Comparison of ENCODE assay signal across 18 cellular contexts in genomic region chr5:150556106-150556505, GRCh38. TPM values are rescaled to one million over a fixed set of nuclear protein-coding genes. Genes with fewer than 3 reads are reported as not detected.
DNase-seq lines count a peak whose midpoint lies in the region; FAIRE-seq and TF ChIP-seq lines count a peak whose summit lies in the region.
"Had no signal": no experiment of that assay in that cellular context is flagged by ENCODE, and none has a peak within 500 bp of the region (broad histone marks: within the 10 kb centered on the region; RNA-seq: fewer than 3 reads in every experiment).

No MANE protein-coding gene starts in this region.

- H3K27me3 ChIP-seq in BLaER1 (no peaks in the 10 kb centered on the region), astrocyte (ENCODE audit: insufficient read depth, low read length) (no peaks in the 10 kb centered on the region), colonic mucosa (no peaks in the 10 kb centered on the region)

- H3K9me3 ChIP-seq in BLaER1 = no peaks in the 10 kb centered on the region
- H3K9me3 ChIP-seq in astrocyte (ENCODE audit: insufficient read depth, low read depth, low read length) = no peaks in the 10 kb centered on the region
- no peaks in the 10 kb centered on the region for H3K9me3 ChIP-seq in colonic mucosa
- H3K9me3 ChIP-seq: A549, HAP-1 had no signal

- DNase-seq in DMS 273 (lab: John Stamatoyannopoulos, UW; ENCODE audit: unreplicated experiment) (peak; percentile 34), DMS 273 treated with DMSO at 0.1 percent for 48 hours (lab: John Stamatoyannopoulos, UW) (no peak), astrocyte (ENCODE audit: low read depth) (no peak), myocyte (ENCODE audit: low read depth) (peak; percentile 60), colonic mucosa (no peak), NCI-H187 treated with DMSO at 0.1 percent for 48 hours (lab: John Stamatoyannopoulos, UW) (no peak)
- DNase-seq: AML-193; Calu3; CD8-positive, alpha-beta T cell; GM23248; IMR-90 had no signal

- H3K27ac Mint-ChIP-seq in astrocyte (ENCODE audit: unreplicated experiment) = peak overlapping the region; percentile 72
- H3K27ac Mint-ChIP-seq: CD8-positive, alpha-beta T cell had no signal

- TF ChIP-seq CTCF in astrocyte (IDR thresholded peaks at IDR 0.05; ENCODE audit: insufficient read depth, low read depth, low read length) = no peak
- no peak for TF ChIP-seq CTCF in colonic mucosa (IDR thresholded peaks at IDR 0.05)

- H3K36me3 ChIP-seq in BLaER1 (peaks cover 32% of the 10 kb centered on the region), astrocyte (ENCODE audit: insufficient read depth, low read length) (peaks cover 33% of the 10 kb centered on the region), colonic mucosa (peaks cover 4% of the 10 kb centered on the region)

- no peaks in the 10 kb centered on the region for H3K27me3 Mint-ChIP-seq in astrocyte (ENCODE audit: low read depth, unreplicated experiment)

- H3K9me3 Mint-ChIP-seq in astrocyte (ENCODE audit: unreplicated experiment) = no peaks in the 10 kb centered on the region
- H3K9me3 Mint-ChIP-seq: CD8-positive, alpha-beta T cell had no signal

- peaks cover 21% of the 10 kb centered on the region for H3K36me3 Mint-ChIP-seq in astrocyte (ENCODE audit: low read depth, unreplicated experiment)
- H3K36me3 Mint-ChIP-seq: CD8-positive, alpha-beta T cell had no signal

- no peak overlapping the region for H3K4me3 Mint-ChIP-seq in astrocyte (ENCODE audit: unreplicated experiment)
- H3K4me3 Mint-ChIP-seq: CD8-positive, alpha-beta T cell had no signal

- peaks cover 79% of the 10 kb centered on the region for H3K4me1 ChIP-seq in BLaER1
- peaks cover 24% of the 10 kb centered on the region for H3K4me1 ChIP-seq in astrocyte (ENCODE audit: insufficient read depth, low read length)
- H3K4me1 ChIP-seq in colonic mucosa = no peaks in the 10 kb centered on the region
- H3K4me1 ChIP-seq: HAP-1 had no signal

- H3K4me2 ChIP-seq in BLaER1 = peak overlapping the region; percentile 96
- H3K4me2 ChIP-seq in astrocyte (ENCODE audit: low read length) = no peak overlapping the region
- H3K4me2 ChIP-seq: A549 had no signal

- H3K27ac ChIP-seq in BLaER1 (peak overlapping the region; percentile 82), astrocyte (ENCODE audit: low read depth, low read length) (no peak overlapping the region), colonic mucosa (no peak overlapping the region)
- H3K27ac ChIP-seq: 22Rv1, A549, GM23248 had no signal

- H3K9ac ChIP-seq in BLaER1 (peak overlapping the region; percentile 68; the same call in 1 of the 2 replicates), astrocyte (ENCODE audit: low read length) (no peak overlapping the region), colonic mucosa (ENCODE audit: low read depth in 2 of 2, low read length in 2 of 2) (no peak overlapping the region)
- H3K9ac ChIP-seq: GM23248 had no signal

- no peak overlapping the region for H2AFZ ChIP-seq in astrocyte (ENCODE audit: low read depth, low read length)
- H2AFZ ChIP-seq: GM23248 had no signal

- no peak overlapping the region for H3K4me3 ChIP-seq in BLaER1
- H3K4me3 ChIP-seq in astrocyte (ENCODE audit: insufficient read depth, low read depth, low read length) = no peak overlapping the region
- no peak overlapping the region for H3K4me3 ChIP-seq in colonic mucosa
- H3K4me3 ChIP-seq: A549, GM23248, HAP-1 had no signal

- H3K79me2 ChIP-seq in astrocyte (ENCODE audit: insufficient read depth, low read length) = no peaks in the 10 kb centered on the region

- H3K4me1 Mint-ChIP-seq in astrocyte (ENCODE audit: low read depth, unreplicated experiment) = peaks cover 32% of the 10 kb centered on the region

- FAIRE-seq in astrocyte (lab: Jason Lieb, UNC) = no peak
- FAIRE-seq: A549, G401.6, GM12891, HTR-8/SVneo had no signal

- intact Hi-C loops in colonic mucosa (cut with DNase I) = no loop called here

- H4K20me1 ChIP-seq in BLaER1 (no peaks in the 10 kb centered on the region), astrocyte (ENCODE audit: insufficient read depth, low read length) (peaks cover 35% of the 10 kb centered on the region)

RNA-seq across cellular contexts. Expression of gene NDST1, which starts 48.2 kb away (rescaled TPM):
- total RNA-seq in astrocyte = 293 and 321 TPM in 2 replicates
- total RNA-seq in myocyte = 73.7 and 105 TPM in 2 replicates
- polyA plus RNA-seq in myocyte (2012) = 353 TPM
- 10 to 100 TPM; 37.4 to 51.3 TPM for total RNA-seq in colonic mucosa

Comparison
In these comparisons a context has a peak if more than half of its experiments do, and no peak if none do; other contexts are left out.
1. DNase-seq: peak in DMS 273 (single experiment) and myocyte (single experiment); none in DMS 273 treated with DMSO at 0.1 percent for 48 hours (single experiment), astrocyte (single experiment), colonic mucosa (single experiment) and NCI-H187 treated with DMSO at 0.1 percent for 48 hours (single experiment).